In the genomic region with DNA sequence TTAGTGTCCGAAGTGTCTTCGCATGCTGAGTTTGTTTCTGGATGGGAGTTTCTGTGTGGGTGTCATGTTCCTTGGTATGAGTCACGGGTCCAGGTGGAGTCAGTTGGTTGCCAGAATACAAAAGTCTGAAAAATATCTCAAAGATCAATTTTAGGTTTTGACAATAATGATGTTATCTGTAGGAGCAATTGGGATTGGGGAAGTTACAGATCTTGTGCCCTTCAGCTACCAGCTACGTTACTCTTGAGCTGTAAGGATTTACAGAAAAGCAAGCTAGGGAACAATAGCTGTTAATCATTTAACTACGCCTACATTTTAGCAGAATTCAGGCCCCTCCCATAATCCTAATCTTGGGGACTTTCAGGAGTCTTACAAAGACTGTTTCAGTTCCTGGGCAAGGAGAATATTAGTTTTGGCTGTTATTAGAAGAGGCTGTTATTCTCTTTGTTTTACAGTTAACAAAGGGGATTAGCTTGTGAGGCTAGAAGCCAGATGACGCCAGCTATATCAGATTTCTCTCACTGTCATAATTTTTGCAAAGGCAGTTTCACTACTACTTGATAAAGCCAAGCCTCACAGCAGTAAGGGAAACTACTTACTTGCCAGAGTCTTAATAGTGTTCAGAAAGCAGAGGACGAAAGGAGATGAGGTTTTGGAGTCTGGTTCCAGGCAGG, we compare ENCODE assay signal across 12 cellular contexts. TPM values are rescaled to one million over a fixed set of nuclear protein-coding genes. Genes with fewer than 3 reads are reported as not detected.
A peak's percentile ranks its signal among the peaks of the same experiment; 100 is the strongest.
DNase-seq lines count a peak whose midpoint lies in the region; ATAC-seq and TF ChIP-seq lines count a peak whose summit lies in the region.
"Had no signal": no experiment of that assay in that cellular context is flagged by ENCODE, and none has a peak within 500 bp of the region (broad histone marks: within the 10 kb centered on the region; RNA-seq: fewer than 3 reads in every experiment).

No MANE protein-coding gene starts in this region.

- CTCF ChIA-PET in AG04450 (lab: Charles Lee): no interaction called here

- peak overlapping the region; percentile 39 for H3K27ac ChIP-seq in AG04450 (ENCODE audit: low read depth, low read length)
- H3K27ac ChIP-seq: psoas muscle had no signal

- intact Hi-C loops in activated T-helper 2 cell treated with anti-CD3 and anti-CD28 coated beads, Interferon-gamma antibody, Interleukin-2, Interleukin-4, amounts not matched to agents 10 μg/mL and 5 μg/mL and 100 μg/mL, durations not matched to agents 14 hours and 24 hours and 36 hours (cut with micrococcal nuclease): no loop called here
- intact Hi-C loops in head of caudate nucleus (cut with DNase I): no loop called here

- H3K27ac Mint-ChIP-seq in activated T-helper 2 cell treated with anti-CD3 and anti-CD28 coated beads, Interferon-gamma antibody, Interleukin-2, Interleukin-4, amounts not matched to agents 10 μg/mL and 5 μg/mL and 100 μg/mL, durations not matched to agents 14 hours and 24 hours and 36 hours: peak overlapping the region; percentile 8

- peaks cover 8% of the 10 kb centered on the region for H3K4me1 Mint-ChIP-seq in activated T-helper 2 cell treated with anti-CD3 and anti-CD28 coated beads, Interferon-gamma antibody, Interleukin-2, Interleukin-4, amounts not matched to agents 10 μg/mL and 5 μg/mL and 100 μg/mL, durations not matched to agents 14 hours and 24 hours and 36 hours (ENCODE audit: low read depth)

- no peak for DNase-seq in AG04450 (ENCODE audit: low read depth, low spot score)
- peak; percentile 35 for DNase-seq in LNCaP clone FGC (ENCODE audit: low read depth)
- no peak for DNase-seq in activated T-helper 2 cell treated with anti-CD3 and anti-CD28 coated beads, Interferon-gamma antibody, Interleukin-2, Interleukin-4, amounts not matched to agents 10 μg/mL and 5 μg/mL and 100 μg/mL, durations not matched to agents 14 hours and 24 hours and 36 hours (ENCODE audit: low spot score)
- DNase-seq in kidney tubule cell (ENCODE audit: low spot score): peak; percentile 52
- no peak for DNase-seq in DMS79 treated with DMSO at 0.1 percent for 48 hours (lab: John Stamatoyannopoulos, UW)
- DNase-seq in activated CD4-positive, alpha-beta T cell treated with anti-CD3 and anti-CD28 coated beads for 1 hour: no peak
- no peak for DNase-seq in head of caudate nucleus
- DNase-seq: psoas muscle; stimulated activated CD8-positive, alpha-beta memory T cell treated with anti-CD3 and anti-CD28 coated beads, Interleukin-4, amount 100 ng/mL, for 48 hours had no signal

- H3K4me3 Mint-ChIP-seq in activated T-helper 2 cell treated with anti-CD3 and anti-CD28 coated beads, Interferon-gamma antibody, Interleukin-2, Interleukin-4, amounts not matched to agents 10 μg/mL and 5 μg/mL and 100 μg/mL, durations not matched to agents 14 hours and 24 hours and 36 hours (ENCODE audit: low read depth): no peak overlapping the region

- no peak for ATAC-seq in GM21737 (IDR thresholded peaks at IDR 0.05; ENCODE audit: unreplicated experiment)
- ATAC-seq: psoas muscle had no signal

- TF ChIP-seq CTCF in AG04450 (IDR thresholded peaks at IDR 0.05; ENCODE audit: low read depth, low read length): no peak
- TF ChIP-seq CTCF in LNCaP clone FGC (IDR thresholded peaks at IDR 0.05; ENCODE audit: control insufficient read depth, extremely low read depth, insufficient read depth): no peak

- H3K27me3 Mint-ChIP-seq in activated T-helper 2 cell treated with anti-CD3 and anti-CD28 coated beads, Interferon-gamma antibody, Interleukin-2, Interleukin-4, amounts not matched to agents 10 μg/mL and 5 μg/mL and 100 μg/mL, durations not matched to agents 14 hours and 24 hours and 36 hours (ENCODE audit: low read depth): peaks cover 6% of the 10 kb centered on the region

- H3K9me3 Mint-ChIP-seq in activated T-helper 2 cell treated with anti-CD3 and anti-CD28 coated beads, Interferon-gamma antibody, Interleukin-2, Interleukin-4, amounts not matched to agents 10 μg/mL and 5 μg/mL and 100 μg/mL, durations not matched to agents 14 hours and 24 hours and 36 hours: no peaks in the 10 kb centered on the region

- POLR2A ChIA-PET in AG04450 (lab: Yijun Ruan, JAX): interaction anchor here (1.3 kb wide), 1 partner anchor 383 kb away, joined by 4 read pairs; a partner anchor contains a TSS

- H3K9me3 ChIP-seq in AG04450 (ENCODE audit: control insufficient read depth, insufficient read depth, low read length): no peaks in the 10 kb centered on the region
- H3K9me3 ChIP-seq: psoas muscle had no signal

- H3K36me3 Mint-ChIP-seq in activated T-helper 2 cell treated with anti-CD3 and anti-CD28 coated beads, Interferon-gamma antibody, Interleukin-2, Interleukin-4, amounts not matched to agents 10 μg/mL and 5 μg/mL and 100 μg/mL, durations not matched to agents 14 hours and 24 hours and 36 hours (ENCODE audit: low read depth): no peaks in the 10 kb centered on the region

- H3K4me3 ChIP-seq in AG04450 (ENCODE audit: low read depth, low read length): no peak overlapping the region
- H3K4me3 ChIP-seq in LNCaP clone FGC (ENCODE audit: low read depth, low read length): no peak overlapping the region
- H3K4me3 ChIP-seq: psoas muscle had no signal

- peaks cover 2% of the 10 kb centered on the region for H3K27me3 ChIP-seq in AG04450 (ENCODE audit: control insufficient read depth, insufficient read depth, low read length)

RNA-seq across cellular contexts. Expression of a gene that starts 15.4 kb away (rescaled TPM):
- 0.12 TPM in 1 of 2 replicates, not detected in the other for polyA plus RNA-seq in AG04450 (2011; rRNA removed)
- 0.14 TPM in 1 of 2 replicates, not detected in the other for polyA minus RNA-seq in AG04450 (2011; rRNA and poly(A)+ RNA removed)
- not detected in 2 replicates for total RNA-seq in activated T-helper 2 cell treated with anti-CD3 and anti-CD28 coated beads, Interferon-gamma antibody, Interleukin-2, Interleukin-4, amounts not matched to agents 10 μg/mL and 5 μg/mL and 100 μg/mL, durations not matched to agents 14 hours and 24 hours and 36 hours
- total RNA-seq: OCI-LY7, psoas muscle had no signal
- polyA plus RNA-seq: BJ had no signal

Comparison
In these comparisons a context has a peak if more than half of its experiments do, and no peak if none do; other contexts are left out.
1. DNase-seq: peak in LNCaP clone FGC (single experiment) and kidney tubule cell (single experiment); none in AG04450 (single experiment), activated T-helper 2 cell treated with anti-CD3 and anti-CD28 coated beads, Interferon-gamma antibody, Interleukin-2, Interleukin-4, amounts not matched to agents 10 μg/mL and 5 μg/mL and 100 μg/mL, durations not matched to agents 14 hours and 24 hours and 36 hours (single experiment), DMS79 treated with DMSO at 0.1 percent for 48 hours (single experiment), activated CD4-positive, alpha-beta T cell treated with anti-CD3 and anti-CD28 coated beads for 1 hour (single experiment) and head of caudate nucleus (0 of 42).